In the genomic region with DNA sequence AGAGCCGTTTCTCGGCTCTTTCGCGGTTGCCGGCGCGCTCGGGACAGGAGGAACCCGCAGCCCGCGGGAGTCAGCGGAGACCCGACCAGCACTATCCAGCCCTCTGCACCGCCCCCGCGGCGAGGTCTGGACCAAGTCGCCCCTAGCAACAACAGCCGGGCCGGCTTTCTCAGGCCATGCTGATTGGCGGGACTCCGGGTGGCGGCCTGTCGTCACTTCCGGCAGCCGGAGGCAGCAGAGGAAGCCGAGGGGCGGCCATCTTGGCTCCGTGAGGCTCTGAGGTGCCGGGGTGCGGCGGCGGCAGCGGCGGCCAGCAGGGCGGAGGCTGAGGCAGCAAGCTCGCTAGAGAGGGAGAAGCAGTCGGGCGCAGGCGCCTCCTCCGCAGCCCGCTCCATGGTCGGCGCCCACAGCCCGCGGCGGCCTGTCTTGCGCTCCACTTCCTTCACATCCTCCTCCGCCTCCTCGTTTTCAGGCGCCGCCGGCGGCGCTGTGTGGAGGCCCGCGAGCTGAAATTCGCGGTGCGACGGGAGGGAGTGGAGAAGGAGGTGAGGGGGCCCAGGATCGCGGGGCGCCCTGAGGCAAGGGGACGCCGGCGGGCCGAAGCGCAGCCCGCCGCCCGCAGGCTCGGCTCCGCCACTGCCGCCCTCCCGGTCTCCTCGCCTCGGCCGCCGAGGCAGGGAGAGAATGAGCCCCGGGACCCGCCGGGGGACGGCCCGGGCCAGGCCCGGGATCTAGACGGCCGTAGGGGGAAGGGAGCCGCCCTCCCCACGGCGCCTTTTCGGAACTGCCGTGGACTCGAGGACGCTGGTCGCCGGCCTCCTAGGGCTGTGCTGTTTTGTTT, we compare ENCODE assay signal across 1 cellular context.
A peak's percentile ranks its signal among the peaks of the same experiment; 100 is the strongest.
TF ChIP-seq lines count a peak whose summit lies in the region.

MARK3 (plus strand) TSS at position 263 of the 841 bp plus-strand sequence. CDS start 615 bp downstream, outside the sequence.

TF ChIP-seq in K562, 482 proteins besides CTCF, POLR2A, EP300 and RAD21 (continued from another document and continues in another):
- TF ChIP-seq, protein P1, sequence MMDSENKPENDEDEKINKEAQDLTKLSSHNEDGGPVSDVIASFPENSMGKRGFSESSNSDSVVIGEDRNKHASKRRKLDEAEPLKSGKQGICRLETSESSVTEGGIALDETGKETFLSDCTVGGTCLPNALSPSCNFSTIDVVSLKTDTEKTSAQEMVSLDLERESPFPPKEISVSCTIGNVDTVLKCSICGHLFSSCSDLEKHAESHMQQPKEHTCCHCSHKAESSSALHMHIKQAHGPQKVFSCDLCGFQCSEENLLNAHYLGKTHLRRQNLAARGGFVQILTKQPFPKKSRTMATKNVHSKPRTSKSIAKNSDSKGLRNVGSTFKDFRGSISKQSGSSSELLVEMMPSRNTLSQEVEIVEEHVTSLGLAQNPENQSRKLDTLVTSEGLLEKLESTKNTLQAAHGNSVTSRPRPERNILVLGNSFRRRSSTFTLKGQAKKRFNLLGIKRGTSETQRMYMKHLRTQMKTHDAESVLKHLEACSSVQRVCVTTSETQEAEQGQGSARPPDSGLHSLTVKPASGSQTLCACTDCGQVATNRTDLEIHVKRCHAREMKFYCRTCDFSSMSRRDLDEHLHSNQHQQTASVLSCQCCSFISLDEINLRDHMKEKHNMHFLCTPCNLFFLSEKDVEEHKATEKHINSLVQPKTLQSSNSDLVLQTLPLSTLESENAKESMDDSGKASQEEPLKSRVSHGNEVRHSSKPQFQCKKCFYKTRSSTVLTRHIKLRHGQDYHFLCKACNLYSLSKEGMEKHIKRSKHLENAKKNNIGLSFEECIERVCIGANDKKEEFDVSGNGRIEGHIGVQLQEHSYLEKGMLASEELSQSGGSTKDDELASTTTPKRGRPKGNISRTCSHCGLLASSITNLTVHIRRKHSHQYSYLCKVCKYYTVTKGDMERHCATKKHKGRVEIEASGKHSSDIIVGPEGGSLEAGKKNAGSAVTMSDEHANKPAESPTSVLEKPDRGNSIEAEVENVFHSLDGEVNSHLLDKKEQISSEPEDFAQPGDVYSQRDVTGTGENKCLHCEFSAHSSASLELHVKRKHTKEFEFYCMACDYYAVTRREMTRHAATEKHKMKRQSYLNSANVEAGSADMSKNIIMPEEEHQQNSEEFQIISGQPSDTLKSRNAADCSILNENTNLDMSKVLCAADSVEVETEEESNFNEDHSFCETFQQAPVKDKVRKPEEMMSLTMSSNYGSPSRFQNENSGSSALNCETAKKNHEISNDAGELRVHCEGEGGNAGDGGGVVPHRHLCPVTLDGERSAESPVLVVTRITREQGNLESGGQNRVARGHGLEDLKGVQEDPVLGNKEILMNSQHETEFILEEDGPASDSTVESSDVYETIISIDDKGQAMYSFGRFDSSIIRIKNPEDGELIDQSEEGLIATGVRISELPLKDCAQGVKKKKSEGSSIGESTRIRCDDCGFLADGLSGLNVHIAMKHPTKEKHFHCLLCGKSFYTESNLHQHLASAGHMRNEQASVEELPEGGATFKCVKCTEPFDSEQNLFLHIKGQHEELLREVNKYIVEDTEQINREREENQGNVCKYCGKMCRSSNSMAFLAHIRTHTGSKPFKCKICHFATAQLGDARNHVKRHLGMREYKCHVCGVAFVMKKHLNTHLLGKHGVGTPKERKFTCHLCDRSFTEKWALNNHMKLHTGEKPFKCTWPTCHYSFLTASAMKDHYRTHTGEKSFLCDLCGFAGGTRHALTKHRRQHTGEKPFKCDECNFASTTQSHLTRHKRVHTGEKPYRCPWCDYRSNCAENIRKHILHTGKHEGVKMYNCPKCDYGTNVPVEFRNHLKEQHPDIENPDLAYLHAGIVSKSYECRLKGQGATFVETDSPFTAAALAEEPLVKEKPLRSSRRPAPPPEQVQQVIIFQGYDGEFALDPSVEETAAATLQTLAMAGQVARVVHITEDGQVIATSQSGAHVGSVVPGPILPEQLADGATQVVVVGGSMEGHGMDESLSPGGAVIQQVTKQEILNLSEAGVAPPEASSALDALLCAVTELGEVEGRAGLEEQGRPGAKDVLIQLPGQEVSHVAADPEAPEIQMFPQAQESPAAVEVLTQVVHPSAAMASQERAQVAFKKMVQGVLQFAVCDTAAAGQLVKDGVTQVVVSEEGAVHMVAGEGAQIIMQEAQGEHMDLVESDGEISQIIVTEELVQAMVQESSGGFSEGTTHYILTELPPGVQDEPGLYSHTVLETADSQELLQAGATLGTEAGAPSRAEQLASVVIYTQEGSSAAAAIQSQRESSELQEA (IDR thresholded peaks at IDR 0.05; ENCODE audit: low read depth), result no peak
- TF ChIP-seq ETS2 (tag; IDR thresholded peaks at IDR 0.05; ENCODE audit: borderline replicate concordance, poor library complexity, severe bottlenecking) (no peak), MTF1 (CRISPR knock-in tag; IDR thresholded peaks at IDR 0.05; ENCODE audit: borderline replicate concordance) (no peak), CHCHD3 (CRISPR knock-in tag; IDR thresholded peaks at IDR 0.05) (no peak), RBM22 (IDR thresholded peaks at IDR 0.05; ENCODE audit: low read depth, low read length, poor library complexity, severe bottlenecking) (peak; percentile 88), RBBP5 (IDR thresholded peaks at IDR 0.05; ENCODE audit: borderline replicate concordance, insufficient read depth, low read length, poor library complexity, severe bottlenecking) (peak; percentile 94), SRSF7 (optimal IDR thresholded peaks at IDR 0.05; ENCODE audit: low read depth, low read length) (no peak), ZNF431 (CRISPR knock-in tag; IDR thresholded peaks at IDR 0.05) (0 out of 2 replicates have a peak, but pooled peaks have one; percentile 39), POLR2AphosphoS5 (IDR thresholded peaks at IDR 0.05; ENCODE audit: control insufficient read depth, insufficient read depth, low read depth, low read length) (peak; percentile 60), SRSF9 (IDR thresholded peaks at IDR 0.05; ENCODE audit: borderline replicate concordance, low read depth, low read length) (no peak), BRD4 (IDR thresholded peaks at IDR 0.05) (no peak), TAF7 (tag; IDR thresholded peaks at IDR 0.05) (no peak), RBM34 (IDR thresholded peaks at IDR 0.05; ENCODE audit: borderline replicate concordance, insufficient read depth, low read length) (peak; percentile 66; the same call in 1 of the 2 replicates), KDM1A (IDR thresholded peaks at IDR 0.05) (0 out of 4 replicates have a peak, but pooled peaks of 1 of the 2 experiments have one; percentile 5), ZNF785 (CRISPR knock-in tag; IDR thresholded peaks at IDR 0.05) (no peak), TRIM24 (IDR thresholded peaks at IDR 0.05) (peak in 1 of 2 experiments; percentile 61; a peak in 2 of 4 replicates), ATF7 (IDR thresholded peaks at IDR 0.05) (peak; percentile 55; the same call in 1 of the 2 replicates), MYBL2 (IDR thresholded peaks at IDR 0.05; ENCODE audit: low read depth) (no peak), MYBL2 (CRISPR knock-in tag; IDR thresholded peaks at IDR 0.05; ENCODE audit: borderline replicate concordance) (no peak), FOS (IDR thresholded peaks at IDR 0.05; ENCODE audit: extremely low read depth, insufficient read length) (peak; percentile 25), RB1 (IDR thresholded peaks at IDR 0.05; ENCODE audit: low read depth) (0 out of 2 replicates have a peak, but pooled peaks have one; percentile 15), SMAD4 (CRISPR knock-in tag; conservative IDR thresholded peaks at IDR 0.05) (peak; percentile 81), TCF7L2 (IDR thresholded peaks at IDR 0.05; ENCODE audit: low read depth, low read length) (no peak), ZBTB12 (CRISPR knock-in tag; IDR thresholded peaks at IDR 0.05) (peak; percentile 81), TSC22D4 (tag; IDR thresholded peaks at IDR 0.05) (no peak), RBM17 (IDR thresholded peaks at IDR 0.05; ENCODE audit: borderline replicate concordance, low read depth, low read length) (no peak), MAZ (CRISPR knock-in tag; conservative IDR thresholded peaks at IDR 0.05 in 1 of 2, IDR thresholded peaks at IDR 0.05 in 1 of 2) (peak; percentile 50 to 55; a peak in 3 of 4 replicates), NR2C1 (IDR thresholded peaks at IDR 0.05) (no peak), NR2C1 (tag; IDR thresholded peaks at IDR 0.05) (no peak), TCF7 (IDR thresholded peaks at IDR 0.05; ENCODE audit: borderline replicate concordance) (no peak), RAD51 (IDR thresholded peaks at IDR 0.05; ENCODE audit: borderline replicate concordance, low read depth) (no peak), YY1 (IDR thresholded peaks at IDR 0.05; ENCODE audit: borderline replicate concordance in 1 of 3, control insufficient read depth in 1 of 3, extremely low read depth in 1 of 3, insufficient read depth in 3 of 3, insufficient read length in 1 of 3, insufficient replicate concordance in 2 of 3, low read depth in 1 of 3, low read length in 2 of 3) (peak; percentile 87 to 98 (median 97)), ZNF24 (IDR thresholded peaks at IDR 0.05) (no peak), GABPA (tag; conservative IDR thresholded peaks at IDR 0.05; ENCODE audit: low read depth) (peak; percentile 95), CBX5 (IDR thresholded peaks at IDR 0.05; ENCODE audit: borderline replicate concordance, low read depth) (no peak), ATF1 (CRISPR knock-in tag; IDR thresholded peaks at IDR 0.05) (0 out of 2 replicates have a peak, but pooled peaks have one; percentile 32), ATF1 (tag; IDR thresholded peaks at IDR 0.05) (peak; percentile 86), POLR2B (IDR thresholded peaks at IDR 0.05; ENCODE audit: low read depth, partially characterized antibody) (peak; percentile 64), ARID1B (IDR thresholded peaks at IDR 0.05) (no peak), E2F6 (IDR thresholded peaks at IDR 0.05; ENCODE audit: borderline replicate concordance in 1 of 2, extremely low read depth in 1 of 2, insufficient read depth in 1 of 2, insufficient read length in 1 of 2, low read depth in 1 of 2, low read length in 1 of 2, poor library complexity in 1 of 2, severe bottlenecking in 1 of 2) (peak in 1 of 2 experiments; percentile 22), ELF1 (tag; IDR thresholded peaks at IDR 0.05) (no peak; the same call in 1 of the 2 replicates), UBTF (IDR thresholded peaks at IDR 0.05; ENCODE audit: borderline replicate concordance in 1 of 2, low read depth in 2 of 2, low read length in 2 of 2) (peak in 1 of 2 experiments; percentile 64; a peak in 1 of 4 replicates), U2AF2 (optimal IDR thresholded peaks at IDR 0.05; ENCODE audit: low read depth, low read length) (no peak)
- TF ChIP-seq, protein P2, sequence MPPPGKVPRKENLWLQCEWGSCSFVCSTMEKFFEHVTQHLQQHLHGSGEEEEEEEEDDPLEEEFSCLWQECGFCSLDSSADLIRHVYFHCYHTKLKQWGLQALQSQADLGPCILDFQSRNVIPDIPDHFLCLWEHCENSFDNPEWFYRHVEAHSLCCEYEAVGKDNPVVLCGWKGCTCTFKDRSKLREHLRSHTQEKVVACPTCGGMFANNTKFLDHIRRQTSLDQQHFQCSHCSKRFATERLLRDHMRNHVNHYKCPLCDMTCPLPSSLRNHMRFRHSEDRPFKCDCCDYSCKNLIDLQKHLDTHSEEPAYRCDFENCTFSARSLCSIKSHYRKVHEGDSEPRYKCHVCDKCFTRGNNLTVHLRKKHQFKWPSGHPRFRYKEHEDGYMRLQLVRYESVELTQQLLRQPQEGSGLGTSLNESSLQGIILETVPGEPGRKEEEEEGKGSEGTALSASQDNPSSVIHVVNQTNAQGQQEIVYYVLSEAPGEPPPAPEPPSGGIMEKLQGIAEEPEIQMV (tag; conservative IDR thresholded peaks at IDR 0.05; ENCODE audit: low read depth), result no peak
- TF ChIP-seq, protein P3, sequence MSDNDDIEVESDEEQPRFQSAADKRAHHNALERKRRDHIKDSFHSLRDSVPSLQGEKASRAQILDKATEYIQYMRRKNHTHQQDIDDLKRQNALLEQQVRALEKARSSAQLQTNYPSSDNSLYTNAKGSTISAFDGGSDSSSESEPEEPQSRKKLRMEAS (CRISPR knock-in tag; IDR thresholded peaks at IDR 0.05), result peak; percentile 36; the same call in 1 of the 2 replicates
- TF ChIP-seq, protein P4, sequence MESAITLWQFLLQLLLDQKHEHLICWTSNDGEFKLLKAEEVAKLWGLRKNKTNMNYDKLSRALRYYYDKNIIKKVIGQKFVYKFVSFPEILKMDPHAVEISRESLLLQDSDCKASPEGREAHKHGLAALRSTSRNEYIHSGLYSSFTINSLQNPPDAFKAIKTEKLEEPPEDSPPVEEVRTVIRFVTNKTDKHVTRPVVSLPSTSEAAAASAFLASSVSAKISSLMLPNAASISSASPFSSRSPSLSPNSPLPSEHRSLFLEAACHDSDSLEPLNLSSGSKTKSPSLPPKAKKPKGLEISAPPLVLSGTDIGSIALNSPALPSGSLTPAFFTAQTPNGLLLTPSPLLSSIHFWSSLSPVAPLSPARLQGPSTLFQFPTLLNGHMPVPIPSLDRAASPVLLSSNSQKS (CRISPR knock-in tag; IDR thresholded peaks at IDR 0.05), result no peak
